In genomic region chr13:92833071-92833470, GRCh38 we compare ENCODE assay signal across 13 cellular contexts.
"Had no signal": no experiment of that assay in that cellular context is flagged by ENCODE, and none has a peak within 500 bp of the region (broad histone marks: within the 10 kb centered on the region; RNA-seq: fewer than 3 reads in every experiment).

No MANE protein-coding gene starts in this region.

- H3K4me3 Mint-ChIP-seq: activated CD4-positive, alpha-beta memory T cell treated with anti-CD3 and anti-CD28 coated beads for 36 hours; activated T-cell treated with anti-CD3 and anti-CD28 coated beads, Interleukin-2, amount 50 U/mL, for 72 hours; stimulated activated naive CD8-positive, alpha-beta T cell treated with anti-CD3 and anti-CD28 coated beads, Interleukin-15, amount 100 ng/mL, for 72 hours; T-helper 2 cell treated with Interferon-gamma antibody and Interleukin-4, amounts not matched to agents 5 μg/mL and 100 μg/mL, for 36 hours had no signal

- H3K27me3 Mint-ChIP-seq: activated CD4-positive, alpha-beta memory T cell treated with anti-CD3 and anti-CD28 coated beads for 36 hours; stimulated activated naive CD8-positive, alpha-beta T cell treated with anti-CD3 and anti-CD28 coated beads, Interleukin-15, amount 100 ng/mL, for 72 hours had no signal

- ATAC-seq: activated T-cell treated with anti-CD3 and anti-CD28 coated beads, Interleukin-2, amount 50 U/mL, for 72 hours; gastroesophageal sphincter; left ventricle myocardium superior; stimulated activated naive CD8-positive, alpha-beta T cell treated with anti-CD3 and anti-CD28 coated beads, Interleukin-15, amount 100 ng/mL, for 72 hours had no signal

- H3K4me1 Mint-ChIP-seq: stimulated activated naive CD8-positive, alpha-beta T cell treated with anti-CD3 and anti-CD28 coated beads, Interleukin-15, amount 100 ng/mL, for 72 hours had no signal

- DNase-seq: activated CD4-positive, alpha-beta memory T cell treated with anti-CD3 and anti-CD28 coated beads for 36 hours; activated T-cell treated with anti-CD3 and anti-CD28 coated beads, Interleukin-2, amount 50 U/mL, for 72 hours; esophagus squamous epithelium; left ventricle myocardium superior; mesendoderm; stimulated activated CD4-positive, alpha-beta T cell treated with anti-CD3 and anti-CD28 coated beads, Interleukin-15, amount 100 ng/mL, for 24 hours; stimulated activated CD4-positive, alpha-beta T cell treated with anti-CD3 and anti-CD28 coated beads, Interleukin-4, amount 100 ng/mL, for 24 hours; stimulated activated naive CD8-positive, alpha-beta T cell treated with anti-CD3 and anti-CD28 coated beads, Interleukin-15, amount 100 ng/mL, for 72 hours had no signal

- H3K4me3 ChIP-seq: ascending aorta, cardiac muscle cell, esophagus squamous epithelium, gastroesophageal sphincter, thoracic aorta had no signal

- H3K36me3 Mint-ChIP-seq: activated CD4-positive, alpha-beta memory T cell treated with anti-CD3 and anti-CD28 coated beads for 36 hours had no signal

- H3K27ac Mint-ChIP-seq: activated CD4-positive, alpha-beta memory T cell treated with anti-CD3 and anti-CD28 coated beads for 36 hours; activated T-cell treated with anti-CD3 and anti-CD28 coated beads, Interleukin-2, amount 50 U/mL, for 72 hours; stimulated activated naive CD8-positive, alpha-beta T cell treated with anti-CD3 and anti-CD28 coated beads, Interleukin-15, amount 100 ng/mL, for 72 hours; T-helper 2 cell treated with Interferon-gamma antibody and Interleukin-4, amounts not matched to agents 5 μg/mL and 100 μg/mL, for 36 hours had no signal
